In the genomic region with DNA sequence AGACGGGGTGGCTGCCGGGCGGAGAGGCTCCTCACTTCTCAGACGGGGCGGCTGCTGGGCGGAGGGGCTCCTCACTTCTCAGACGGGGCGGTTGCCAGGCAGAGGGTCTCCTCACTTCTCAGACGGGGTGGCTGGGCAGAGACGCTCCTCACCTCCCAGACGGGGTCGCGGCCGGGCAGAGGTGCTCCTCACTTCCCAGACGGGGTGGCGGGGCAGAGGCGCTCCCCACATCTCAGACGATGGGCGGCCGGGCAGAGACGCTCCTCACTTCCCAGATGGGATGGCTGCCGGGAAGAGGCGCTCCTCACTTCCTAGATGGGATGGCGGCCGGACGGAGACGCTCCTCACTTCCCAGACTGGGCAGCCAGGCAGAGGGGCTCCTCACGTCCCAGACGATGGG, we compare ENCODE assay signal across 3 cellular contexts. TPM values are rescaled to one million over a fixed set of nuclear protein-coding genes. Genes with fewer than 3 reads are reported as not detected.
"Had no signal": no experiment of that assay in that cellular context is flagged by ENCODE, and none has a peak within 500 bp of the region (broad histone marks: within the 10 kb centered on the region; RNA-seq: fewer than 3 reads in every experiment).

No MANE protein-coding gene starts in this region.

RNA-seq across cellular contexts. Expression of a gene that starts 8.6 kb away (rescaled TPM):
- polyA plus RNA-seq: smooth muscle cell had no signal

RNA-seq across cellular contexts. Expression of a gene that starts 21.2 kb away (rescaled TPM):
- total RNA-seq: natural killer cell; natural killer cell treated with Interleukin-12 subunit alpha and Interleukin-12 subunit beta and Interleukin-15 and Interleukin-18, amount 100 ng/mL, for 72 hours had no signal
